ENCODE assay signal across 36 cellular contexts in the genomic region with DNA sequence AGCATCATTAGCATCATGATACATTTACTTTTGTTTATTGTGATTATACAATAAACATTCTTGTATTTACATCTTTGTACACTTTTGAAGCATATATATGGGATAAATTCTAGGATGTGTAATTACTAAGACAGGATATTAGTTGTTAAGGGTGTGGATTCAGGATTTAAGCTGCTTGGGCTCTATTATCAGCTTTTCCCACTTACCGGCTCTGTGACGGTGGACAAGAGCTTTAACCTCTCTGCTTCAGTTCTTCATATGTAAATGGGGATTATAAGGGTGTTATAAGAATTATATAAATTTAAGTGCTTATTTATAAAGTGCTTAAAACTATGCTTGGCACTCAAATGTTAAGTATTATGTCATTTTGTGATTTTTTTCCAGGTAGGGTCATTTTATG.
"Had no signal": no experiment of that assay in that cellular context is flagged by ENCODE, and none has a peak within 500 bp of the region (broad histone marks: within the 10 kb centered on the region; RNA-seq: fewer than 3 reads in every experiment).

No MANE protein-coding gene starts in this region.

- FAIRE-seq: astrocyte, colon, TTC549 had no signal

- H3K27ac ChIP-seq: adrenal gland, body of pancreas, brain microvascular endothelial cell, breast epithelium, VCaP had no signal

- H3K4me3 ChIP-seq: adrenal gland, body of pancreas, breast epithelium had no signal

- DNase-seq: activated CD4-positive, alpha-beta T cell treated with anti-CD3 and anti-CD28 coated beads for 1 hour; activated CD4-positive, alpha-beta T cell treated with anti-CD3 and anti-CD28 coated beads for 36 hours; activated CD4-positive, alpha-beta T cell treated with anti-CD3 and anti-CD28 coated beads for 48 hours; activated CD4-positive, alpha-beta T cell treated with anti-CD3 and anti-CD28 coated beads, Interleukin-2, amount 10 ng/mL, durations not matched to agents 7 days and 5 days; activated CD4-positive, alpha-beta T cell treated with anti-CD3 and anti-CD28 coated beads, Interleukin-2, amount 50 U/mL, for 48 hours; activated CD4-positive, CD25-positive, alpha-beta regulatory T cell; activated CD8-positive, alpha-beta memory T cell treated with anti-CD3 and anti-CD28 coated beads, Interleukin-2, amount 50 U/mL, for 4 hours; activated CD8-positive, alpha-beta T cell treated with anti-CD3 and anti-CD28 coated beads for 36 hours; activated effector memory CD4-positive, alpha-beta T cell treated with anti-CD3 and anti-CD28 coated beads, Interleukin-2, amount 50 U/mL, for 16 hours; activated gamma-delta T cell treated with Interleukin-2 at 50 U/mL for 16 hours; activated naive CD4-positive, alpha-beta T cell; activated naive CD4-positive, alpha-beta T cell treated with anti-CD3 and anti-CD28 coated beads for 36 hours; activated naive CD4-positive, alpha-beta T cell treated with anti-CD3 and anti-CD28 coated beads, Interleukin-2, amount 50 U/mL, for 16 hours; activated naive CD8-positive, alpha-beta T cell treated with anti-CD3 and anti-CD28 coated beads for 36 hours; activated T-cell treated with anti-CD3 and anti-CD28 coated beads for 4 hours; activated T-cell treated with anti-CD3 and anti-CD28 coated beads, Interleukin-2, amount 50 U/mL, for 1 hour; activated T-cell treated with anti-CD3 and anti-CD28 coated beads, Interleukin-2, amount 50 U/mL, for 4 hours; activated T-cell treated with anti-CD3 and anti-CD28 coated beads, Interleukin-2, amount 50 U/mL, for 72 hours; adrenal gland; amniotic stem cell; body of pancreas; brain microvascular endothelial cell; central memory CD4-positive, alpha-beta T cell; T-helper 2 cell; T-helper 9 cell had no signal

- H3K4me3 Mint-ChIP-seq: activated CD4-positive, alpha-beta T cell treated with anti-CD3 and anti-CD28 coated beads for 36 hours; activated CD4-positive, alpha-beta T cell treated with anti-CD3 and anti-CD28 coated beads, Interleukin-2, amount 10 ng/mL, durations not matched to agents 7 days and 5 days; activated CD8-positive, alpha-beta T cell treated with anti-CD3 and anti-CD28 coated beads for 36 hours; activated naive CD4-positive, alpha-beta T cell treated with anti-CD3 and anti-CD28 coated beads for 36 hours; activated naive CD8-positive, alpha-beta T cell treated with anti-CD3 and anti-CD28 coated beads for 36 hours; activated T-cell treated with anti-CD3 and anti-CD28 coated beads, Interleukin-2, amount 50 U/mL, for 4 hours; activated T-cell treated with anti-CD3 and anti-CD28 coated beads, Interleukin-2, amount 50 U/mL, for 72 hours; activated T-helper 1 cell treated with anti-CD3 and anti-CD28 coated beads, Interleukin-12 subunit alpha, Interleukin-12 subunit beta, Interleukin-2, Interleukin-4 antibody, amounts not matched to agents 30 ng/mL and 10 ng/mL and 1 ng/mL, durations not matched to agents 14 hours and 24 hours and 36 hours; activated T-helper 17 cell treated with anti-CD3 and anti-CD28 coated beads, Interleukin-2, amount 50 U/mL, for 72 hours; T-helper 1 cell treated with Interleukin-12 subunit alpha and Interleukin-12 subunit beta and Interleukin-4 antibody, amounts not matched to agents 30 μg/mL and 1 μg/mL, for 36 hours; T-helper 2 cell treated with Interferon-gamma antibody and Interleukin-4, amounts not matched to agents 5 μg/mL and 100 μg/mL, for 36 hours; WTC11 had no signal

- H3K27ac Mint-ChIP-seq: activated CD4-positive, alpha-beta T cell treated with anti-CD3 and anti-CD28 coated beads for 36 hours; activated CD4-positive, alpha-beta T cell treated with anti-CD3 and anti-CD28 coated beads, Interleukin-2, amount 10 ng/mL, durations not matched to agents 7 days and 5 days; activated CD8-positive, alpha-beta T cell treated with anti-CD3 and anti-CD28 coated beads for 36 hours; activated naive CD4-positive, alpha-beta T cell treated with anti-CD3 and anti-CD28 coated beads for 36 hours; activated naive CD4-positive, alpha-beta T cell treated with anti-CD3 and anti-CD28 coated beads, Interleukin-2, amount 50 U/mL, for 72 hours; activated naive CD8-positive, alpha-beta T cell treated with anti-CD3 and anti-CD28 coated beads for 36 hours; activated T-cell treated with anti-CD3 and anti-CD28 coated beads, Interleukin-2, amount 50 U/mL, for 72 hours; activated T-helper 1 cell treated with anti-CD3 and anti-CD28 coated beads, Interleukin-12 subunit alpha, Interleukin-12 subunit beta, Interleukin-2, Interleukin-4 antibody, amounts not matched to agents 30 ng/mL and 10 ng/mL and 1 ng/mL, durations not matched to agents 14 hours and 24 hours and 36 hours; activated T-helper 17 cell treated with anti-CD3 and anti-CD28 coated beads, Interleukin-2, amount 50 U/mL, for 72 hours; T-helper 1 cell treated with Interleukin-12 subunit alpha and Interleukin-12 subunit beta and Interleukin-4 antibody, amounts not matched to agents 30 μg/mL and 1 μg/mL, for 36 hours; T-helper 2 cell treated with Interferon-gamma antibody and Interleukin-4, amounts not matched to agents 5 μg/mL and 100 μg/mL, for 36 hours had no signal

- H3K27me3 ChIP-seq: adrenal gland, body of pancreas, brain microvascular endothelial cell, breast epithelium had no signal

- H3K36me3 ChIP-seq: adrenal gland, brain microvascular endothelial cell, breast epithelium had no signal

- H3K4me1 Mint-ChIP-seq: activated CD4-positive, alpha-beta T cell treated with anti-CD3 and anti-CD28 coated beads for 36 hours; activated CD4-positive, alpha-beta T cell treated with anti-CD3 and anti-CD28 coated beads, Interleukin-2, amount 10 ng/mL, durations not matched to agents 7 days and 5 days; activated naive CD8-positive, alpha-beta T cell treated with anti-CD3 and anti-CD28 coated beads for 36 hours; activated T-helper 17 cell treated with anti-CD3 and anti-CD28 coated beads, Interleukin-2, amount 50 U/mL, for 72 hours had no signal

- H3K27me3 Mint-ChIP-seq: activated CD4-positive, alpha-beta T cell treated with anti-CD3 and anti-CD28 coated beads for 36 hours; activated CD4-positive, alpha-beta T cell treated with anti-CD3 and anti-CD28 coated beads, Interleukin-2, amount 10 ng/mL, durations not matched to agents 7 days and 5 days; activated CD8-positive, alpha-beta T cell treated with anti-CD3 and anti-CD28 coated beads for 36 hours; activated naive CD8-positive, alpha-beta T cell treated with anti-CD3 and anti-CD28 coated beads for 36 hours; activated T-helper 17 cell treated with anti-CD3 and anti-CD28 coated beads, Interleukin-2, amount 50 U/mL, for 72 hours had no signal

- H3K36me3 Mint-ChIP-seq: activated naive CD4-positive, alpha-beta T cell treated with anti-CD3 and anti-CD28 coated beads, Interleukin-2, amount 50 U/mL, for 72 hours had no signal

- H3K9me3 Mint-ChIP-seq: activated CD8-positive, alpha-beta T cell treated with anti-CD3 and anti-CD28 coated beads for 36 hours; activated naive CD4-positive, alpha-beta T cell treated with anti-CD3 and anti-CD28 coated beads for 36 hours; activated T-helper 1 cell treated with anti-CD3 and anti-CD28 coated beads, Interleukin-12 subunit alpha, Interleukin-12 subunit beta, Interleukin-2, Interleukin-4 antibody, amounts not matched to agents 30 ng/mL and 10 ng/mL and 1 ng/mL, durations not matched to agents 14 hours and 24 hours and 36 hours; T-helper 1 cell treated with Interleukin-12 subunit alpha and Interleukin-12 subunit beta and Interleukin-4 antibody, amounts not matched to agents 30 μg/mL and 1 μg/mL, for 36 hours; T-helper 2 cell treated with Interferon-gamma antibody and Interleukin-4, amounts not matched to agents 5 μg/mL and 100 μg/mL, for 36 hours had no signal

- H3K9me3 ChIP-seq: adrenal gland, body of pancreas, breast epithelium had no signal
